Comparison of ENCODE assay signal across 7 cellular contexts in the genomic region with DNA sequence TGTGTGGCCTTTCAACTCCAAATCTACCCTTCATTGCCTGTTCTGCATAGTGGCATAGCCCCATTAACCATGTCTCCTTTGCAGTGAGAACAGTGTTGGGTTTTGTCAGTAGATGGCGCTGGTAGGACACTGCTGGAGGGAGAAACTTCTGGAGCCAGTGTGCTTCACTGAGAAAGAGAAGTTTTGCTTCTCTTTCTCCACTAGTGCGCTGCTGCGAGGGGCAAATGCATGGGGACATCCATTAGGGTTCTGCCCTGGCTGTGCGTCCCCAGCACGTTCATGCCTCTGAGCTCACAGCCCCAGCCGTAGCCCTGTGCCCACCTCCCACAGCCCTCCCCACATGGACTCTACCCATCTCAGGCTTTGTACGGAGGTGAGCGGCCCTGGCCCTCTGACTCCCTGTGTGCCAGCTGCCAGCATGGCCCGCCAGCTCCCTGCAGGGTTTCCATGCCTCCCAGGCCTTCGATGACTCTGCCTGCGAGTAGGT. TPM values are rescaled to one million over a fixed set of nuclear protein-coding genes. Genes with fewer than 3 reads are reported as not detected.
A peak's percentile ranks its signal among the peaks of the same experiment; 100 is the strongest.
DNase-seq lines count a peak whose midpoint lies in the region; ATAC-seq and TF ChIP-seq lines count a peak whose summit lies in the region.

No MANE protein-coding gene starts in this region.

- H3K27ac ChIP-seq in right atrium auricular region (no peak overlapping the region), gastrocnemius medialis (no peak overlapping the region)

- H3K4me1 Mint-ChIP-seq in T-cell = no peaks in the 10 kb centered on the region

- H3K4me1 ChIP-seq in adipocyte (ENCODE audit: control insufficient read depth, insufficient read depth, low read length) (no peaks in the 10 kb centered on the region), right atrium auricular region (no peaks in the 10 kb centered on the region), gastrocnemius medialis (peaks cover 0 to 3% of the 10 kb centered on the region in 2 donors)

- no peak for TF ChIP-seq POLR2A in gastrocnemius medialis (IDR thresholded peaks at IDR 0.05)

- in situ Hi-C loops in gastrocnemius medialis (cut with MboI; ENCODE audit: low sequenced_read_pairs in 4 of 4) = loop anchor here (5.0 to 10.0 kb wide), 5 partner anchors 62 to 342 kb away; no protein-coding TSS in a partner anchor

- ATAC-seq in T-cell (replicated peaks in 1 of 4) (peak; percentile 79 to 85 (median 82)), gastrocnemius medialis (peak; percentile 95 to 96), HG03139 (IDR thresholded peaks at IDR 0.05; ENCODE audit: unreplicated experiment) (no peak)

- H3K9me3 ChIP-seq in adipocyte (ENCODE audit: control insufficient read depth, low read length) = peaks cover 13% of the 10 kb centered on the region
- no peaks in the 10 kb centered on the region for H3K9me3 ChIP-seq in right atrium auricular region
- H3K9me3 ChIP-seq in gastrocnemius medialis = no peaks in the 10 kb centered on the region

- POLR2A ChIA-PET in T-cell (lab: Charles Lee) = no interaction called here

- H3K9ac ChIP-seq in adipocyte (ENCODE audit: low read length) = no peak overlapping the region

- H3K9me3 Mint-ChIP-seq in T-cell = no peaks in the 10 kb centered on the region

- TF ChIP-seq CTCF in GM12874 (IDR thresholded peaks at IDR 0.05; ENCODE audit: insufficient read depth, low read depth, low read length) (peak; percentile 88), right atrium auricular region (IDR thresholded peaks at IDR 0.05) (peak; percentile 49 to 88), gastrocnemius medialis (IDR thresholded peaks at IDR 0.05 in 4 of 5, conservative IDR thresholded peaks at IDR 0.05 in 1 of 5) (peak; percentile 66 to 86 (median 74))

- peaks cover 0 to 3% of the 10 kb centered on the region in 2 donors for H3K27me3 Mint-ChIP-seq in T-cell

- intact Hi-C loops in gastrocnemius medialis (cut with DNase I; ENCODE audit: low total_unique reads) = loop anchor here (1.0 kb wide), 3 partner anchors 57 to 340 kb away; no protein-coding TSS in a partner anchor

- H3K4me3 ChIP-seq in adipocyte (ENCODE audit: low read length) (no peak overlapping the region), right atrium auricular region (no peak overlapping the region), gastrocnemius medialis (no peak overlapping the region)

- H3K27me3 ChIP-seq in adipocyte (replicated peaks; ENCODE audit: control insufficient read depth, insufficient read depth, low read length) = peaks cover 31% of the 10 kb centered on the region
- no peaks in the 10 kb centered on the region for H3K27me3 ChIP-seq in right atrium auricular region
- H3K27me3 ChIP-seq in gastrocnemius medialis = no peaks in the 10 kb centered on the region

- H3K36me3 ChIP-seq in adipocyte (ENCODE audit: control insufficient read depth, insufficient read depth, low read length, severe bottlenecking) (no peaks in the 10 kb centered on the region), right atrium auricular region (no peaks in the 10 kb centered on the region), gastrocnemius medialis (no peaks in the 10 kb centered on the region)

- no peak overlapping the region for H3K27ac Mint-ChIP-seq in T-cell

- DNase-seq in NCI-H1417 (lab: John Stamatoyannopoulos, UW) (peak; percentile 54 to 89 (median 68)), T-cell (peak in 33 of 34 experiments; percentile 14 to 70 (median 57)), adipocyte (ENCODE audit: low read depth) (peak; percentile 84), right atrium auricular region (ENCODE audit: low spot score) (peak; percentile 64), gastrocnemius medialis (peak; percentile 17 to 43)

- CTCF ChIA-PET in T-cell (lab: Charles Lee) = interaction anchor here (0.9 to 1.2 kb wide), 4 partner anchors 238 to 340 kb away, joined by 3 to 4 read pairs (median 3); no protein-coding TSS in a partner anchor

- no peaks in the 10 kb centered on the region for H3K36me3 Mint-ChIP-seq in T-cell

- H3K4me3 Mint-ChIP-seq in T-cell = no peak overlapping the region

RNA-seq across cellular contexts. Expression of gene RIMS3, which starts 53.1 kb away (rescaled TPM):
- 1 to 10 TPM; 1.8 to 3.0 (median 2.3) TPM for total RNA-seq in T-cell
- 1 to 10 TPM; 1.4 to 5.5 TPM for total RNA-seq in right atrium auricular region
- total RNA-seq in gastrocnemius medialis = under 1 TPM; 0.31 to 0.67 (median 0.44) TPM

Comparison
In these comparisons a context has a peak if more than half of its experiments do, and no peak if none do; other contexts are left out.
1. DNase-seq: peak in every context shown above with its lines; median percentile 84 in adipocyte; 68 in NCI-H1417; 64 in right atrium auricular region; 57 in T-cell; 30 in gastrocnemius medialis.